ENCODE assay signal across 1 cellular context in the genomic region with DNA sequence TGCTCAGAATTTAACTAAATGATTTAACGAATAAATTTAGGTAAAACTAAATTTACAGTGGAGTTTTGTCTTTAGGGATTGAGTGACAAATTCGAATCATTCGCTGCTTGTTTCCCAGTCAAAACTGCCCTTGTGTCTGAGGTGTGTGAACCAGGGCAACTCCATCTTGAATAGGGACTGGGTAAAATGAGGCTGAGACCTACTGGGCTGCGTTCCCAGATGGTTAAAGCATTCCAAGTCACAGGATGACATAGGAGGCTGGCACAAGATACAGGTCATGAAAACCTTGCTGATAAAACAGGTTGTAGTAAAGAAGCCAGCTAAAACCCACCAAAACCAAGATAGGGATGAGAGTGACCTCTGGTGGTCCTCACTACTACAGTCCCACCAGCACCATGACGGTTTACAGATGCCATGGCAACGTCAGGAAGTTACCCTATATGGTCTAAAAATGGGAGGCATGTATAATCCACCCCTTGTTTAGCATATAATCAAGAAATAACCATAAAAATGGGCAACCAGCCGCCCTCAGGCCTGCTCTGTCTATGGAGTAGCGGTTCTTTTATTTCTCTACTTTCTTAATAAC.
TF ChIP-seq lines count a peak whose summit lies in the region.

No MANE protein-coding gene starts in this region.

TF ChIP-seq in IMR-90, 13 proteins besides CTCF, POLR2A, EP300 and RAD21 (continued from another document):
- TF ChIP-seq BHLHE40 (IDR thresholded peaks at IDR 0.05; ENCODE audit: low read depth, low read length) (no peak), RCOR1 (IDR thresholded peaks at IDR 0.05; ENCODE audit: insufficient replicate concordance, low read length) (no peak), USF2 (IDR thresholded peaks at IDR 0.05; ENCODE audit: low read depth, low read length) (no peak), MXI1 (IDR thresholded peaks at IDR 0.05; ENCODE audit: borderline replicate concordance, low read depth, low read length) (no peak), ELK1 (IDR thresholded peaks at IDR 0.05; ENCODE audit: borderline replicate concordance, low read depth, low read length) (no peak)
